ENCODE assay signal across 8 cellular contexts in genomic region chr6:43629505-43630300, GRCh38. TPM values are rescaled to one million over a fixed set of nuclear protein-coding genes. Genes with fewer than 3 reads are reported as not detected.
A peak's percentile ranks its signal among the peaks of the same experiment; 100 is the strongest.
DNase-seq lines count a peak whose midpoint lies in the region; ATAC-seq and TF ChIP-seq lines count a peak whose summit lies in the region.

No MANE protein-coding gene starts in this region.

- no peak overlapping the region for H2BK15ac ChIP-seq in H9 (ENCODE audit: low read depth, low read length)

- peak; percentile 87 for TF ChIP-seq POLR2A in Raji (IDR thresholded peaks at IDR 0.05; ENCODE audit: insufficient read depth, low read depth, low read length)

- no peak overlapping the region; the same call in 1 of the 2 replicates for H3K4ac ChIP-seq in H9 (ENCODE audit: low read depth, low read length)

- H3T11ph ChIP-seq in H9 (ENCODE audit: low read length): peak overlapping the region; percentile 40

- peak overlapping the region; percentile 74 for H4K5ac ChIP-seq in H9 (ENCODE audit: insufficient read length, low read depth, low read length)

- H3K9me3 ChIP-seq in ES-I3 (ENCODE audit: control insufficient read depth, insufficient read depth, low read length): no peaks in the 10 kb centered on the region
- H3K9me3 ChIP-seq in H9 (ENCODE audit: control insufficient read depth, low read depth, low read length): no peaks in the 10 kb centered on the region

- peaks cover 6% of the 10 kb centered on the region for H3K79me1 ChIP-seq in H9 (ENCODE audit: insufficient read depth, low read depth, low read length, poor library complexity, severe bottlenecking)

- H4K91ac ChIP-seq in H9 (ENCODE audit: insufficient read length, low read depth, low read length): no peak overlapping the region

- H3K9ac ChIP-seq in ES-I3 (ENCODE audit: low read depth, low read length) (peak overlapping the region; percentile 76), H9 (ENCODE audit: extremely low read depth, insufficient read length, low read length) (peak overlapping the region; percentile 86)

- H3K4me3 Mint-ChIP-seq in H9: peak overlapping the region; percentile 96 to 99
- peak overlapping the region; percentile 96 to 99 (median 97) for H3K4me3 Mint-ChIP-seq in nephron

- no peak overlapping the region for H3K56ac ChIP-seq in H9 (ENCODE audit: insufficient read length, low read depth, low read length)

- H3K27ac Mint-ChIP-seq in H9 (peak overlapping the region; percentile 98 to 100 (median 100)), nephron (peak overlapping the region; percentile 97 to 100 (median 100))

- peaks cover 8% of the 10 kb centered on the region for H3K36me3 ChIP-seq in ES-I3 (ENCODE audit: insufficient read depth, low read length)

- H3K27me3 ChIP-seq in H9 (ENCODE audit: insufficient read depth, low read length): no peaks in the 10 kb centered on the region

- H2BK120ac ChIP-seq in H9 (ENCODE audit: low read depth, low read length, poor library complexity, severe bottlenecking): peak overlapping the region; percentile 30

- H3K79me2 ChIP-seq in H9 (ENCODE audit: insufficient read depth, low read length): no peaks in the 10 kb centered on the region

- peaks cover 18 to 35% (median 32%) of the 10 kb centered on the region in 3 experiments; a peak in 6 of 7 replicates for H3K36me3 Mint-ChIP-seq in H9 (ENCODE audit: insufficient read depth in 1 of 3, low read depth in 3 of 3)
- peaks cover 16% of the 10 kb centered on the region for H3K36me3 Mint-ChIP-seq in nephron (ENCODE audit: low read depth)

- peak overlapping the region; percentile 7 for H4K8ac ChIP-seq in H9 (replicated peaks; ENCODE audit: insufficient read length, low read depth, low read length)

- H3K23me2 ChIP-seq in H9 (ENCODE audit: insufficient read length, low read depth, low read length, poor library complexity, severe bottlenecking): peaks cover 8% of the 10 kb centered on the region

- H2BK20ac ChIP-seq in H9 (ENCODE audit: low read depth, low read length, poor library complexity, severe bottlenecking): no peak overlapping the region

- H3K14ac ChIP-seq in H9 (ENCODE audit: insufficient read depth, low read length): peak overlapping the region; percentile 94

- H3K23ac ChIP-seq in H9 (ENCODE audit: insufficient read length, low read depth, low read length): no peak overlapping the region

- H4K20me1 ChIP-seq in H9 (ENCODE audit: control insufficient read depth, insufficient read depth, insufficient read length): no peaks in the 10 kb centered on the region

- no peak overlapping the region for H2AFZ ChIP-seq in H9 (ENCODE audit: low read length)

- peak overlapping the region; percentile 19 for H2BK12ac ChIP-seq in H9 (ENCODE audit: insufficient read length, low read depth, low read length)

- H3K4me3 ChIP-seq in fibroblast of the aortic adventitia (ENCODE audit: low read depth, low read length): peak overlapping the region; percentile 84

- peak; percentile 96 for DNase-seq in H9
- peak; percentile 99 for DNase-seq in M059J (ENCODE audit: low read depth)
- peak; percentile 96 for DNase-seq in activated effector memory CD4-positive, alpha-beta T cell treated with anti-CD3 and anti-CD28 coated beads, Interleukin-2, amount 50 U/mL, for 16 hours
- DNase-seq in fibroblast of the aortic adventitia (ENCODE audit: low read depth): peak; percentile 99
- DNase-seq in stimulated activated naive CD8-positive, alpha-beta T cell treated with anti-CD3 and anti-CD28 coated beads, Interleukin-15, Interleukin-2, amounts not matched to agents 100 U/mL and 50 U/mL, for 24 hours: peak; percentile 93

- no peak overlapping the region for H2AK5ac ChIP-seq in H9 (ENCODE audit: insufficient read length, low read length)

- H3K4me1 ChIP-seq in ES-I3 (ENCODE audit: insufficient read depth, low read length): peaks cover 5% of the 10 kb centered on the region; the same call in 1 of the 2 replicates
- H3K4me1 ChIP-seq in H9 (ENCODE audit: insufficient read depth, low read length): no peaks in the 10 kb centered on the region

- H3K27me3 Mint-ChIP-seq in H9 (ENCODE audit: low read depth): no peaks in the 10 kb centered on the region
- no peaks in the 10 kb centered on the region for H3K27me3 Mint-ChIP-seq in nephron (ENCODE audit: low read depth)

- no CpG with 5 or more reads among the region's 41 CpGs for WGBS in H9 (ENCODE audit: extremely low coverage, insufficient read length, low lambda C conversion rate)

- H3K4me1 Mint-ChIP-seq in H9 (peaks cover 18 to 19% of the 10 kb centered on the region in 2 experiments), nephron (peaks cover 32% of the 10 kb centered on the region)

- peak overlapping the region; percentile 92 for H3K18ac ChIP-seq in H9 (ENCODE audit: insufficient read length, low read depth, low read length)

- no peak for TF ChIP-seq CTCF in H9 (conservative IDR thresholded peaks at IDR 0.05)
- no peak for TF ChIP-seq CTCF in fibroblast of the aortic adventitia (IDR thresholded peaks at IDR 0.05; ENCODE audit: insufficient read depth, low read length)
- no peak for TF ChIP-seq CTCF in nephron (IDR thresholded peaks at IDR 0.05; ENCODE audit: unreplicated experiment in 3 of 3)

- H3K27ac ChIP-seq in H9 (ENCODE audit: insufficient read length, low read depth, low read length): peak overlapping the region; percentile 74

- ATAC-seq in stimulated activated naive CD8-positive, alpha-beta T cell treated with anti-CD3 and anti-CD28 coated beads, Interleukin-15, Interleukin-2, amounts not matched to agents 100 U/mL and 50 U/mL, for 24 hours: peak; percentile 79

- peak overlapping the region; percentile 75 for H3K4me2 ChIP-seq in H9 (ENCODE audit: insufficient read depth, insufficient read length, low read length)

- no peaks in the 10 kb centered on the region; a peak in 1 of 5 replicates for H3K9me3 Mint-ChIP-seq in H9
- no peaks in the 10 kb centered on the region for H3K9me3 Mint-ChIP-seq in nephron

- peak overlapping the region; percentile 80 for H2BK5ac ChIP-seq in H9 (ENCODE audit: insufficient read length, low read length)

RNA-seq across cellular contexts. Expression of gene GTPBP2, which starts 0.6 kb away (rescaled TPM):
- total RNA-seq in H9 (2021) (67.6 and 72.2 TPM in 2 replicates), fibroblast of the aortic adventitia (ENCODE audit: low replicate concordance) (32.5 and 61.2 TPM in 2 replicates)
- total RNA-seq in M059J (2014; rRNA removed; shearing (Covaris generic)): 51.6 and 81.1 TPM in 2 replicates

RNA-seq across cellular contexts. Expression of gene MAD2L1BP, which starts 5.9 kb away (rescaled TPM):
- total RNA-seq in H9 (2021): 46.3 and 47.6 TPM in 2 replicates
- 75.7 and 116 TPM in 2 replicates for total RNA-seq in M059J (2014; rRNA removed; shearing (Covaris generic))
- total RNA-seq in fibroblast of the aortic adventitia (ENCODE audit: low replicate concordance): 8.3 and 20.6 TPM in 2 replicates

RNA-seq across cellular contexts. Expression of gene RSPH9, which starts 15.1 kb away (rescaled TPM):
- 0.39 and 0.50 TPM in 2 replicates for total RNA-seq in H9 (2021)
- 0.05 and 0.69 TPM in 2 replicates for total RNA-seq in M059J (2014; rRNA removed; shearing (Covaris generic))
- 0.18 and 0.57 TPM in 2 replicates for total RNA-seq in fibroblast of the aortic adventitia (ENCODE audit: low replicate concordance)

RNA-seq across cellular contexts. Expression of gene POLH, which starts 53.7 kb away (rescaled TPM):
- total RNA-seq in H9 (2021): 12.6 and 15.1 TPM in 2 replicates
- total RNA-seq in M059J (2014; rRNA removed; shearing (Covaris generic)): 17.9 and 28.8 TPM in 2 replicates
- 12.4 and 30.6 TPM in 2 replicates for total RNA-seq in fibroblast of the aortic adventitia (ENCODE audit: low replicate concordance)

RNA-seq across cellular contexts. Expression of gene XPO5, which starts 53.9 kb away (rescaled TPM):
- 107 and 114 TPM in 2 replicates for total RNA-seq in H9 (2021)
- 28.9 and 42.2 TPM in 2 replicates for total RNA-seq in M059J (2014; rRNA removed; shearing (Covaris generic))
- 17.6 and 29.0 TPM in 2 replicates for total RNA-seq in fibroblast of the aortic adventitia (ENCODE audit: low replicate concordance)

Comparison
In these comparisons a context has a peak if more than half of its experiments do, and no peak if none do; other contexts are left out.
1. Peak in every context shown above with its lines: DNase-seq, ATAC-seq, H3K4me3 ChIP-seq and H3K27ac ChIP-seq.